8 cellular contexts compared by ENCODE assay signal in the genomic region with DNA sequence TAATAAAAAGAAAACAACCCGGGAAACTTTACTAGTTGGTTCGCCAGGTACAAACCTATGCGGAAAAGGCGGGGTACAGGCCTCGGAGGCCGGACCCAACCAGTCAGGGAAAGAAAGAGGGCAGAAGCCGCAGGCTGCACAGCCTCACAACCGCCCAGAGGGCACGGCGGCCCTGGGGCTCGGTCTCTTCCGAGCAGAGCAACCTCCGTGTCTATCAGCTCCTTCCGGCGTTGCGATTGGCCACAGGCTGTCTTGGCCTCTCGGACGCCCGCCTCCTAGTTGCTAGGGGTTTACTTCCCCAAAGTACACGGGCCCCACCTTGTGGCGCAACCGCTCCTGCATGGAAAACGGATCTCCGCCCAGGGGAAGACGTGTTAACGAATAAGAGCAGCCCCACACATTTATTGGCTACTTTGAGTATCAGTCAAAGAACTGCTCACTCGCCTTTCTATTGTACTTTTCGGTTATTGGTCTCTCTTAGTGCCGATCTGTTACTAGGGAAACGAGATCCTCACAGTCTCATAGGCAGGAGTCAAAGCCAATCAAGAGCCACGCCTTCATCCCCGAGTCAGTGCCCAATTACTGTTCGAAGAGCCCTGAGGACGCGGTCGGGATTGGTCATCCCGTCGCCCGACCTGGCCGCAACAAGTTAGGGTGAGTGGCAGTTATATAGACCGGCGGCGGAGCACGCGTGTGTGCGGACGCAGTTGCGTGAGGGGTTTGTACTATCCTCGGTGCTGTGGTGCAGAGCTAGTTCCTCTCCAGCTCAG. TPM values are rescaled to one million over a fixed set of nuclear protein-coding genes. Genes with fewer than 3 reads are reported as not detected.
DNase-seq lines count a peak whose midpoint lies in the region; ATAC-seq, FAIRE-seq and TF ChIP-seq lines count a peak whose summit lies in the region.

Gene G3BP1 (plus strand): TSS at position 696 of the 770 bp plus-strand sequence. CDS start 14,667 bp downstream, outside the sequence.

- peak; percentile 99 for FAIRE-seq in G401.6 (lab: Jason Lieb, UNC)

- peak within 1 kb of the TSS; percentile 44 for H3K4ac ChIP-seq in H9 (ENCODE audit: low read depth, low read length)

- H3K9ac ChIP-seq in H9 (ENCODE audit: extremely low read depth, insufficient read length, low read length), result peak within 1 kb of the TSS; percentile 89

- H4K91ac ChIP-seq in H9 (ENCODE audit: insufficient read length, low read depth, low read length), result peak within 1 kb of the TSS; percentile 60

- no peak within 1 kb of the TSS for H2BK15ac ChIP-seq in H9 (ENCODE audit: low read depth, low read length)

- no peak within 1 kb of the TSS for H3K23ac ChIP-seq in H9 (ENCODE audit: insufficient read length, low read depth, low read length)

- H3K4me3 ChIP-seq in MG63 (peak within 1 kb of the TSS; percentile 92), fibroblast of pulmonary artery (replicated peaks; ENCODE audit: low read depth, low read length) (peak within 1 kb of the TSS; percentile 76)

- H3K27ac Mint-ChIP-seq in H9, result peak within 1 kb of the TSS; percentile 78 to 95 (median 86); a peak in 6 of 7 replicates
- no peak within 1 kb of the TSS for H3K27ac Mint-ChIP-seq in natural killer cell treated with Interleukin-12 subunit alpha and Interleukin-12 subunit beta and Interleukin-15 and Interleukin-18, amount 100 ng/mL, for 72 hours

- H3K4me2 ChIP-seq in H9 (ENCODE audit: insufficient read depth, insufficient read length, low read length), result peak within 1 kb of the TSS; percentile 84

- H3K27me3 ChIP-seq in H9 (ENCODE audit: insufficient read depth, low read length) (no peaks in the 10 kb centered on the region), MG63 (no peaks in the 10 kb centered on the region)

- no peaks in the 10 kb centered on the region for H4K20me1 ChIP-seq in H9 (ENCODE audit: control insufficient read depth, insufficient read depth, insufficient read length)

- peak within 1 kb of the TSS; percentile 100 for H3K18ac ChIP-seq in H9 (ENCODE audit: insufficient read length, low read depth, low read length)

- H2AFZ ChIP-seq in H9 (ENCODE audit: low read length), result no peak within 1 kb of the TSS

- ATAC-seq in natural killer cell treated with Interleukin-12 subunit alpha and Interleukin-12 subunit beta and Interleukin-15 and Interleukin-18, amount 100 ng/mL, for 72 hours, result peak; percentile 90 to 91
- peak; percentile 88 for ATAC-seq in stimulated activated naive CD8-positive, alpha-beta T cell treated with anti-CD3 and anti-CD28 coated beads, Interleukin-15, Interleukin-2, amounts not matched to agents 100 U/mL and 50 U/mL, for 24 hours

- DNase-seq in H9 (peak; percentile 100), MG63 (peak; percentile 100), SHP77 treated with DMSO at 0.1 percent for 48 hours (lab: John Stamatoyannopoulos, UW) (peak; percentile 99), fibroblast of pulmonary artery (ENCODE audit: low read depth) (peak; percentile 100)
- peak; percentile 100 for DNase-seq in activated effector memory CD4-positive, alpha-beta T cell treated with anti-CD3 and anti-CD28 coated beads, Interleukin-2, amount 50 U/mL, for 16 hours
- peak; percentile 100 for DNase-seq in natural killer cell treated with Interleukin-12 subunit alpha and Interleukin-12 subunit beta and Interleukin-15 and Interleukin-18, amount 100 ng/mL, for 72 hours (ENCODE audit: low spot score)
- peak; percentile 98 for DNase-seq in stimulated activated naive CD8-positive, alpha-beta T cell treated with anti-CD3 and anti-CD28 coated beads, Interleukin-15, Interleukin-2, amounts not matched to agents 100 U/mL and 50 U/mL, for 24 hours

- H3K9me3 ChIP-seq in H9 (ENCODE audit: control insufficient read depth, low read depth, low read length), result no peaks in the 10 kb centered on the region
- no peaks in the 10 kb centered on the region for H3K9me3 ChIP-seq in MG63

- peaks cover 39% of the 10 kb centered on the region for H3K79me2 ChIP-seq in H9 (ENCODE audit: insufficient read depth, low read length)

- H3K79me1 ChIP-seq in H9 (ENCODE audit: insufficient read depth, low read depth, low read length, poor library complexity, severe bottlenecking), result no peaks in the 10 kb centered on the region

- peak within 1 kb of the TSS; percentile 36 for H4K8ac ChIP-seq in H9 (replicated peaks; ENCODE audit: insufficient read length, low read depth, low read length)

- peak within 1 kb of the TSS; percentile 87 to 94 for H3K4me3 Mint-ChIP-seq in H9
- peak within 1 kb of the TSS; percentile 82 for H3K4me3 Mint-ChIP-seq in natural killer cell treated with Interleukin-12 subunit alpha and Interleukin-12 subunit beta and Interleukin-15 and Interleukin-18, amount 100 ng/mL, for 72 hours

- H4K5ac ChIP-seq in H9 (ENCODE audit: insufficient read length, low read depth, low read length), result peak within 1 kb of the TSS; percentile 79

- peaks cover 22% of the 10 kb centered on the region for H3K23me2 ChIP-seq in H9 (ENCODE audit: insufficient read length, low read depth, low read length, poor library complexity, severe bottlenecking)

- H2BK12ac ChIP-seq in H9 (ENCODE audit: insufficient read length, low read depth, low read length), result peak within 1 kb of the TSS; percentile 46

- H2AK5ac ChIP-seq in H9 (ENCODE audit: insufficient read length, low read length), result no peak within 1 kb of the TSS

- H2BK20ac ChIP-seq in H9 (ENCODE audit: low read depth, low read length, poor library complexity, severe bottlenecking), result no peak within 1 kb of the TSS

- peaks cover 37% of the 10 kb centered on the region for H3K36me3 ChIP-seq in MG63

- H2BK120ac ChIP-seq in H9 (ENCODE audit: low read depth, low read length, poor library complexity, severe bottlenecking), result peak within 1 kb of the TSS; percentile 52

- H3K36me3 Mint-ChIP-seq in H9 (ENCODE audit: insufficient read depth in 1 of 3, low read depth in 3 of 3), result peaks cover 13 to 21% (median 18%) of the 10 kb centered on the region in 3 experiments; a peak in 6 of 7 replicates
- no peaks in the 10 kb centered on the region for H3K36me3 Mint-ChIP-seq in natural killer cell treated with Interleukin-12 subunit alpha and Interleukin-12 subunit beta and Interleukin-15 and Interleukin-18, amount 100 ng/mL, for 72 hours

- H3K27me3 Mint-ChIP-seq in H9 (ENCODE audit: low read depth), result no peaks in the 10 kb centered on the region
- no peaks in the 10 kb centered on the region for H3K27me3 Mint-ChIP-seq in natural killer cell treated with Interleukin-12 subunit alpha and Interleukin-12 subunit beta and Interleukin-15 and Interleukin-18, amount 100 ng/mL, for 72 hours

- H3K9me3 Mint-ChIP-seq in H9, result no peaks in the 10 kb centered on the region
- H3K9me3 Mint-ChIP-seq in natural killer cell treated with Interleukin-12 subunit alpha and Interleukin-12 subunit beta and Interleukin-15 and Interleukin-18, amount 100 ng/mL, for 72 hours, result no peaks in the 10 kb centered on the region

- H3K56ac ChIP-seq in H9 (ENCODE audit: insufficient read length, low read depth, low read length), result peak within 1 kb of the TSS; percentile 10

- H3K4me1 Mint-ChIP-seq in H9, result peaks cover 33 to 37% of the 10 kb centered on the region in 2 experiments
- peaks cover 30 to 38% of the 10 kb centered on the region in 2 donors for H3K4me1 Mint-ChIP-seq in natural killer cell treated with Interleukin-12 subunit alpha and Interleukin-12 subunit beta and Interleukin-15 and Interleukin-18, amount 100 ng/mL, for 72 hours (ENCODE audit: low read depth in 2 of 2)

- no CpG with 5 or more reads among the region's 49 CpGs for WGBS in H9 (ENCODE audit: extremely low coverage, insufficient read length, low lambda C conversion rate)

- no peaks in the 10 kb centered on the region for H3K4me1 ChIP-seq in H9 (ENCODE audit: insufficient read depth, low read length)

- no peak within 1 kb of the TSS for H3T11ph ChIP-seq in H9 (ENCODE audit: low read length)

- H3K14ac ChIP-seq in H9 (ENCODE audit: insufficient read depth, low read length), result peak within 1 kb of the TSS; percentile 99

- TF ChIP-seq CTCF in H9 (conservative IDR thresholded peaks at IDR 0.05) (peak; percentile 56), fibroblast of pulmonary artery (IDR thresholded peaks at IDR 0.05; ENCODE audit: low read length, missing control alignments) (peak; percentile 50)

- peak within 1 kb of the TSS; percentile 58 for H3K27ac ChIP-seq in H9 (ENCODE audit: insufficient read length, low read depth, low read length)

- peak within 1 kb of the TSS; percentile 43 for H2BK5ac ChIP-seq in H9 (ENCODE audit: insufficient read length, low read length)

RNA-seq across cellular contexts. Expression of gene G3BP1, which starts in this region (rescaled TPM):
- total RNA-seq in H9 (2021), result 439 and 448 TPM in 2 replicates
- 187 and 352 TPM in 2 replicates for total RNA-seq in MG63 (2014; rRNA removed; shearing (Covaris generic); ENCODE audit: low replicate concordance)
- total RNA-seq in natural killer cell treated with Interleukin-12 subunit alpha and Interleukin-12 subunit beta and Interleukin-15 and Interleukin-18, amount 100 ng/mL, for 72 hours, result 100 to 1,000 TPM; 237 to 290 TPM

Comparison
In these comparisons a context has a peak if more than half of its experiments do, and no peak if none do; other contexts are left out.
1. Peak in every context shown above with its lines: DNase-seq, ATAC-seq, H3K4me3 ChIP-seq and H3K27ac ChIP-seq.
2. H3K27ac Mint-ChIP-seq: peak in H9 (3 of 3); none in natural killer cell treated with Interleukin-12 subunit alpha and Interleukin-12 subunit beta and Interleukin-15 and Interleukin-18, amount 100 ng/mL, for 72 hours (0 of 2).